ENCODE assay signal across 1 cellular context in genomic region chrX:134163836-134164235, GRCh38.
TF ChIP-seq lines count a peak whose summit lies in the region.

No MANE protein-coding gene starts in this region.

TF ChIP-seq in H1, 55 proteins besides CTCF, POLR2A, EP300 and RAD21 (continued from another document):
- TF ChIP-seq E2F6 (IDR thresholded peaks at IDR 0.05) (no peak), NRF1 (IDR thresholded peaks at IDR 0.05; ENCODE audit: low read depth, low read length) (no peak)
